In the genomic region with DNA sequence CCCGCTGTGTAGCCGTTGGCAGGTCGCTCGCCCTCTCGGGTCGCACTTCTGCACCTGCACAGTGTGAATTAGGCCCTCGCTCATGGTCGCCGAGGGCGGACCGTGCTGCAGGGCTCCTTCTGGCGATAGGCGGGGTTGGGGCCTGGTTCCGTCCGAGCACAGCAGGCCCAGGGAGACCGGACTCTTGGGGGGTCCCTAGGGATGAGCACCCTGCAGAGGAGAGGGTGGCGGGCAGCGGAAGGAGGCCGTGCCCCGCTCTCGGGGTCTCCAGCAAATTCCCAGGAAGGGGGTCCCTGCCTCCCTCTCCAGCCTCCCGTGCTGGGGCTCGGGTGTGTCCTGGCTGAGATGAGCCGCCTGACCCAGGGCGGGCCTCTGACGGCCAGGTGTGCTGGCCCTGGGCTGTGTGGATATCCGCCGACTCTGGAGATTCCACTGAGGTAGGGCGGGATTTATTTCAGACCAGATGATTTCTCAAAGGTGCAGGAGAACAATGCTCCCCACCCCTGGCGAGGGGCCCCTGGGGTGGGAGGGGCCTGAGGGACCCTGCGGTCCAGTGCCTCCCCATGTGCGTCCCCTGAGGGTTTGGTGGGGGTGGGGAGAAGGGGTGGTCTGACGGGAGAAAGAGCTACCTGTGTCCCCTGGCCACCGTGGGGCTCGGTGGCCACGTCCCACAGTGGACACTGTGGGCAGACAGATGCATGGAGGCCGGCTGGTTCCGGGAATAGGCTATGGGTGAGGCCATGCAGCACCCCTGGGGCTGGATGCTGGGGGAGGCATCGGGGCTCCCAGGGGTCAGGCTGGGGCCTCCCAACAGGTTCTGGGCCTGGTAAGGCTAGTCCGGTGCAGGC, we compare ENCODE assay signal across 8 cellular contexts. TPM values are rescaled to one million over a fixed set of nuclear protein-coding genes. Genes with fewer than 3 reads are reported as not detected.
DNase-seq lines count a peak whose midpoint lies in the region; ATAC-seq and TF ChIP-seq lines count a peak whose summit lies in the region.

No MANE protein-coding gene starts in this region.

- peak overlapping the region; percentile 63 to 92 (median 80) for H3K27ac ChIP-seq in esophagus squamous epithelium

- H3K36me3 Mint-ChIP-seq in IgD-negative memory B cell (peaks cover 2% of the 10 kb centered on the region), progenitor cell of endocrine pancreas (ENCODE audit: insufficient read depth) (peaks cover 3% of the 10 kb centered on the region)

- TF ChIP-seq CTCF in esophagus squamous epithelium (IDR thresholded peaks at IDR 0.05) (no peak), progenitor cell of endocrine pancreas (IDR thresholded peaks at IDR 0.05; ENCODE audit: unreplicated experiment) (no peak)

- peak overlapping the region; percentile 7 to 76 (median 66) for H3K4me3 Mint-ChIP-seq in IgD-negative memory B cell
- peak overlapping the region; percentile 33 for H3K4me3 Mint-ChIP-seq in progenitor cell of endocrine pancreas (ENCODE audit: low read depth)

- intact Hi-C loops in esophagus squamous epithelium (cut with DNase I): no loop called here

- no peaks in the 10 kb centered on the region for H3K27me3 ChIP-seq in esophagus squamous epithelium

- DNase-seq in esophagus squamous epithelium (lab: John Stamatoyannopoulos, UW) (no peak), progenitor cell of endocrine pancreas (ENCODE audit: low spot score, unreplicated experiment) (no peak), HPDE6-E6E7 (ENCODE audit: extremely low spot score) (no peak)
- DNase-seq in activated effector memory CD4-positive, alpha-beta T cell treated with anti-CD3 and anti-CD28 coated beads, Interleukin-2, amount 50 U/mL, for 16 hours: no peak

- H3K4me1 Mint-ChIP-seq in IgD-negative memory B cell (peaks cover 9 to 17% (median 9%) of the 10 kb centered on the region in 3 donors), progenitor cell of endocrine pancreas (ENCODE audit: low read depth) (no peaks in the 10 kb centered on the region)

- peak overlapping the region in 1 of 3 donors; percentile 45 for H3K27ac Mint-ChIP-seq in IgD-negative memory B cell
- no peak overlapping the region for H3K27ac Mint-ChIP-seq in progenitor cell of endocrine pancreas

- peaks cover 0 to 6% (median 0%) of the 10 kb centered on the region in 3 donors for H3K36me3 ChIP-seq in esophagus squamous epithelium

- H3K9me3 ChIP-seq in esophagus squamous epithelium: no peaks in the 10 kb centered on the region

- WGBS in esophagus squamous epithelium, 2 donors: 65 to 69% methylated on average over 3 to 4 of the region's 40 CpGs

- peak overlapping the region; percentile 55 to 78 (median 66) for H3K4me3 ChIP-seq in esophagus squamous epithelium

- H3K9me3 Mint-ChIP-seq in IgD-negative memory B cell: no peaks in the 10 kb centered on the region
- H3K9me3 Mint-ChIP-seq in progenitor cell of endocrine pancreas (ENCODE audit: low read depth): no peaks in the 10 kb centered on the region

- ATAC-seq in GM18858 (IDR thresholded peaks at IDR 0.05; ENCODE audit: unreplicated experiment) (peak; percentile 12), HG02763 (IDR thresholded peaks at IDR 0.05; ENCODE audit: unreplicated experiment) (no peak), HG03342 (IDR thresholded peaks at IDR 0.05; ENCODE audit: unreplicated experiment) (no peak)

- H3K4me1 ChIP-seq in esophagus squamous epithelium: peaks cover 11 to 25% (median 14%) of the 10 kb centered on the region in 3 donors

- no peak for TF ChIP-seq POLR2A in esophagus squamous epithelium (IDR thresholded peaks at IDR 0.05)

- no peaks in the 10 kb centered on the region for H3K27me3 Mint-ChIP-seq in IgD-negative memory B cell
- H3K27me3 Mint-ChIP-seq in progenitor cell of endocrine pancreas: peaks cover 19% of the 10 kb centered on the region

RNA-seq across cellular contexts. Expression of a gene that starts 0.9 kb away (rescaled TPM):
- polyA plus RNA-seq in IgD-negative memory B cell: 1.5 TPM
- 1 to 10 TPM in 1 of 4 donors, under 1 TPM in 3; 0.22 to 2.5 (median 0.47) TPM for total RNA-seq in esophagus squamous epithelium
- 2.4 and 3.0 TPM in 2 replicates for total RNA-seq in progenitor cell of endocrine pancreas

RNA-seq across cellular contexts. Expression of a gene that starts 27.1 kb away (rescaled TPM):
- 49.1 TPM for polyA plus RNA-seq in IgD-negative memory B cell
- total RNA-seq in esophagus squamous epithelium (10 to 100 TPM; 32.4 to 60.1 (median 48.6) TPM), progenitor cell of endocrine pancreas (54.3 and 56.5 TPM in 2 replicates)

RNA-seq across cellular contexts. Expression of a gene that starts 36.1 kb away (rescaled TPM):
- polyA plus RNA-seq in IgD-negative memory B cell: 46.1 TPM
- total RNA-seq in esophagus squamous epithelium (10 to 100 TPM; 30.4 to 47.5 (median 38.3) TPM), progenitor cell of endocrine pancreas (29.9 and 30.0 TPM in 2 replicates)

RNA-seq across cellular contexts. Expression of a gene that starts 36.3 kb away (rescaled TPM):
- polyA plus RNA-seq in IgD-negative memory B cell: 20.0 TPM
- 10 to 100 TPM; 14.9 to 41.3 (median 19.6) TPM for total RNA-seq in esophagus squamous epithelium
- 56.2 and 58.3 TPM in 2 replicates for total RNA-seq in progenitor cell of endocrine pancreas
